Comparison of ENCODE assay signal across 14 cellular contexts in genomic region chr6:26207248-26207801, GRCh38.
DNase-seq lines count a peak whose midpoint lies in the region; ATAC-seq and TF ChIP-seq lines count a peak whose summit lies in the region.
"Had no signal": no experiment of that assay in that cellular context is flagged by ENCODE, and none has a peak within 500 bp of the region (broad histone marks: within the 10 kb centered on the region; RNA-seq: fewer than 3 reads in every experiment).

No MANE protein-coding gene starts in this region.

- H3K23me2 ChIP-seq in H9 (ENCODE audit: insufficient read length, low read depth, low read length, poor library complexity, severe bottlenecking), result peaks cover 3% of the 10 kb centered on the region

- H3K9me3 ChIP-seq in BLaER1 treated with 17β-estradiol and CSF1 and Interleukin-3, amounts not matched to agents 10 nM and 100 nM (replicated peaks in 1 of 11), result peaks cover 0 to 9% (median 0%) of the 10 kb centered on the region in 11 experiments; a peak in 5 of 22 replicates
- H3K9me3 ChIP-seq in H9 (ENCODE audit: control insufficient read depth, low read depth, low read length) (no peaks in the 10 kb centered on the region), PC-9 (ENCODE audit: insufficient read depth, low read depth) (no peaks in the 10 kb centered on the region), suprapubic skin (no peaks in the 10 kb centered on the region), aorta (ENCODE audit: control insufficient read depth, low read length) (no peaks in the 10 kb centered on the region)
- H3K9me3 ChIP-seq: SJSA1 had no signal

- H3K14ac ChIP-seq in H9 (ENCODE audit: insufficient read depth, low read length), result no peak overlapping the region

- H3T11ph ChIP-seq in H9 (ENCODE audit: low read length), result no peak overlapping the region

- peaks cover 0 to 3% (median 0%) of the 10 kb centered on the region in 3 experiments; a peak in 3 of 7 replicates for H3K36me3 Mint-ChIP-seq in H9 (ENCODE audit: insufficient read depth in 1 of 3, low read depth in 3 of 3)

- no CpG with 5 or more reads among the region's 5 CpGs for WGBS in H9 (ENCODE audit: extremely low coverage, insufficient read length, low lambda C conversion rate)
- WGBS in suprapubic skin, result 81% methylated on average over 5 of the region's 5 CpGs
- 83 to 84% methylated on average over 5 of the region's 5 CpGs for WGBS in aorta, 2 donors

- H2AK5ac ChIP-seq in H9 (ENCODE audit: insufficient read length, low read length), result no peak overlapping the region

- no TSS peak for BruUV-seq in PC-9 (replicated peaks; lab: Mats Ljungman, UMichigan)

- no peaks in the 10 kb centered on the region for H3K79me1 ChIP-seq in H9 (ENCODE audit: insufficient read depth, low read depth, low read length, poor library complexity, severe bottlenecking)

- no peak overlapping the region for H2BK120ac ChIP-seq in H9 (ENCODE audit: low read depth, low read length, poor library complexity, severe bottlenecking)

- peak overlapping the region; percentile 18 for H3K18ac ChIP-seq in H9 (ENCODE audit: insufficient read length, low read depth, low read length)

- H4K91ac ChIP-seq in H9 (ENCODE audit: insufficient read length, low read depth, low read length), result no peak overlapping the region

- TF ChIP-seq CTCF in H9 (conservative IDR thresholded peaks at IDR 0.05) (no peak), PC-9 (conservative IDR thresholded peaks at IDR 0.05) (no peak), suprapubic skin (IDR thresholded peaks at IDR 0.05) (no peak)

- peak overlapping the region in 10 of 11 experiments; percentile 96 to 99 (median 98); a peak in 20 of 22 replicates for H3K27ac ChIP-seq in BLaER1 treated with 17β-estradiol and CSF1 and Interleukin-3, amounts not matched to agents 10 nM and 100 nM
- H3K27ac ChIP-seq in H9 (ENCODE audit: insufficient read length, low read depth, low read length), result peak overlapping the region; percentile 58
- no peak overlapping the region for H3K27ac ChIP-seq in PC-9
- H3K27ac ChIP-seq in suprapubic skin, result no peak overlapping the region
- no peak overlapping the region for H3K27ac ChIP-seq in aorta (ENCODE audit: low read depth in 1 of 2, low read length in 2 of 2)

- H2BK12ac ChIP-seq in H9 (ENCODE audit: insufficient read length, low read depth, low read length), result no peak overlapping the region

- no peak overlapping the region for H2BK15ac ChIP-seq in H9 (ENCODE audit: low read depth, low read length)

- H3K27ac Mint-ChIP-seq in H9, result no peak overlapping the region; a peak in 2 of 7 replicates

- H4K20me1 ChIP-seq in BLaER1 treated with 17β-estradiol and CSF1 and Interleukin-3, amounts not matched to agents 10 nM and 100 nM, result no peaks in the 10 kb centered on the region
- H4K20me1 ChIP-seq in H9 (ENCODE audit: control insufficient read depth, insufficient read depth, insufficient read length), result no peaks in the 10 kb centered on the region
- H4K20me1 ChIP-seq in PC-9 (ENCODE audit: insufficient read depth), result no peaks in the 10 kb centered on the region

- DNase-seq in H9 (no peak), PC-9 (no peak), left kidney (ENCODE audit: low read depth, low spot score) (peak; percentile 56), suprapubic skin (ENCODE audit: low spot score in 2 of 2) (no peak), aorta (no peak)
- DNase-seq in activated CD8-positive, alpha-beta memory T cell treated with anti-CD3 and anti-CD28 coated beads, Interleukin-2, amount 50 U/mL, for 48 hours, result no peak
- DNase-seq: foreskin melanocyte; KBM-7; stimulated activated CD4-positive, alpha-beta T cell treated with anti-CD3 and anti-CD28 coated beads, Interleukin-4, amount 100 ng/mL, for 4 hours; stimulated activated CD8-positive, alpha-beta memory T cell treated with anti-CD3 and anti-CD28 coated beads, Interleukin-4, amount 100 ng/mL, for 48 hours; substantia nigra; T-helper 9 cell had no signal

- POLR2A ChIA-PET in PC-9 (lab: Charles Lee; ENCODE audit: unreplicated experiment), result interaction anchor here (0.5 to 0.7 kb wide), 6 partner anchors 8 to 942 kb away, joined by 3 to 21 read pairs (median 8); a partner anchor contains a TSS

- H3K27me3 Mint-ChIP-seq in H9 (ENCODE audit: low read depth), result peaks cover 5% of the 10 kb centered on the region

- peaks cover 32% of the 10 kb centered on the region for H3F3A ChIP-seq in PC-9 (ENCODE audit: insufficient read depth, low read depth)

- H3K36me3 ChIP-seq in BLaER1 treated with 17β-estradiol and CSF1 and Interleukin-3, amounts not matched to agents 10 nM and 100 nM, result no peaks in the 10 kb centered on the region
- H3K36me3 ChIP-seq in PC-9 (ENCODE audit: low read depth) (no peaks in the 10 kb centered on the region), suprapubic skin (no peaks in the 10 kb centered on the region), aorta (ENCODE audit: control insufficient read depth in 1 of 2, insufficient read depth in 2 of 2, low read length in 1 of 2) (no peaks in the 10 kb centered on the region)

- H3K27me3 ChIP-seq in BLaER1 treated with 17β-estradiol and CSF1 and Interleukin-3, amounts not matched to agents 10 nM and 100 nM, result no peaks in the 10 kb centered on the region
- H3K27me3 ChIP-seq in H9 (ENCODE audit: insufficient read depth, low read length), result no peaks in the 10 kb centered on the region
- H3K27me3 ChIP-seq in PC-9 (ENCODE audit: insufficient read depth, low read depth), result no peaks in the 10 kb centered on the region
- peaks cover 34% of the 10 kb centered on the region for H3K27me3 ChIP-seq in suprapubic skin
- peaks cover 0 to 2% of the 10 kb centered on the region in 2 donors for H3K27me3 ChIP-seq in aorta (ENCODE audit: control insufficient read depth in 1 of 2, insufficient read depth in 2 of 2, low read length in 1 of 2)
- H3K27me3 ChIP-seq: SJSA1 had no signal

- H2BK20ac ChIP-seq in H9 (ENCODE audit: low read depth, low read length, poor library complexity, severe bottlenecking), result no peak overlapping the region

- H3K9me2 ChIP-seq in PC-9 (ENCODE audit: insufficient read depth), result no peaks in the 10 kb centered on the region

- H3K4me1 ChIP-seq in BLaER1 treated with 17β-estradiol and CSF1 and Interleukin-3, amounts not matched to agents 10 nM and 100 nM, result peaks cover 33 to 46% (median 42%) of the 10 kb centered on the region in 10 experiments
- H3K4me1 ChIP-seq in H9 (ENCODE audit: insufficient read depth, low read length) (peaks cover 2% of the 10 kb centered on the region; the same call in 1 of the 2 replicates), PC-9 (replicated peaks; ENCODE audit: insufficient read depth) (peaks cover 25% of the 10 kb centered on the region), suprapubic skin (peaks cover 24% of the 10 kb centered on the region), aorta (ENCODE audit: control insufficient read depth in 1 of 2, insufficient read depth in 2 of 2, low read length in 2 of 2) (no peaks in the 10 kb centered on the region)

- H2BK5ac ChIP-seq in H9 (ENCODE audit: insufficient read length, low read length), result peak overlapping the region; percentile 33

- no peak for TF ChIP-seq POLR2A in suprapubic skin (IDR thresholded peaks at IDR 0.05)

- H3K9me3 Mint-ChIP-seq in H9, result no peaks in the 10 kb centered on the region; a peak in 2 of 5 replicates

- no peak overlapping the region for H3K4me3 Mint-ChIP-seq in H9

- no peak overlapping the region for H4K8ac ChIP-seq in H9 (replicated peaks; ENCODE audit: insufficient read length, low read depth, low read length)

- H3K79me2 ChIP-seq in H9 (ENCODE audit: insufficient read depth, low read length) (no peaks in the 10 kb centered on the region), PC-9 (ENCODE audit: low read depth) (no peaks in the 10 kb centered on the region)

- H3K9ac ChIP-seq in BLaER1 treated with 17β-estradiol and CSF1 and Interleukin-3, amounts not matched to agents 10 nM and 100 nM, result peak overlapping the region; percentile 91 to 99 (median 97); a peak in 21 of 22 replicates
- H3K9ac ChIP-seq in H9 (ENCODE audit: extremely low read depth, insufficient read length, low read length), result no peak overlapping the region

- H4K5ac ChIP-seq in H9 (ENCODE audit: insufficient read length, low read depth, low read length), result no peak overlapping the region

- no peak overlapping the region for H3K4ac ChIP-seq in H9 (ENCODE audit: low read depth, low read length)

- intact Hi-C loops in PC-9 (cut with micrococcal nuclease; ENCODE audit: unreplicated experiment) (loop anchor here (10.0 kb wide), 1 partner anchor 1687 kb away; a partner anchor contains a TSS), aorta (cut with DNase I) (loop anchor here (5.0 to 10.0 kb wide), 2 partner anchors 35 to 153 kb away; a partner anchor contains a TSS)

- H3K4me2 ChIP-seq in BLaER1 treated with 17β-estradiol and CSF1 and Interleukin-3, amounts not matched to agents 10 nM and 100 nM, result peak overlapping the region; percentile 84 to 98 (median 93)
- H3K4me2 ChIP-seq in H9 (ENCODE audit: insufficient read depth, insufficient read length, low read length), result peak overlapping the region; percentile 75
- H3K4me2 ChIP-seq in PC-9, result peak overlapping the region; percentile 92

- TF ChIP-seq EP300 in suprapubic skin (IDR thresholded peaks at IDR 0.05), result no peak

- H3K23ac ChIP-seq in H9 (ENCODE audit: insufficient read length, low read depth, low read length), result no peak overlapping the region

- H2AFZ ChIP-seq in H9 (ENCODE audit: low read length) (no peak overlapping the region), PC-9 (no peak overlapping the region)

- H3K4me1 Mint-ChIP-seq in H9, result peaks cover 14 to 18% of the 10 kb centered on the region in 2 experiments

- H3K4me3 ChIP-seq in BLaER1 treated with 17β-estradiol and CSF1 and Interleukin-3, amounts not matched to agents 10 nM and 100 nM, result peak overlapping the region; percentile 63 to 89 (median 81); a peak in 18 of 20 replicates
- H3K4me3 ChIP-seq in PC-9 (no peak overlapping the region), suprapubic skin (no peak overlapping the region), aorta (ENCODE audit: low read length in 2 of 2) (no peak overlapping the region)
- H3K4me3 ChIP-seq: SJSA1 had no signal

- H3K56ac ChIP-seq in H9 (ENCODE audit: insufficient read length, low read depth, low read length), result no peak overlapping the region

- CTCF ChIA-PET in PC-9 (lab: Charles Lee), result interaction anchor here (0.7 kb wide), 1 partner anchor 18 kb away, joined by 5 read pairs; a partner anchor contains a TSS

- no peak for ATAC-seq in aorta (ENCODE audit: low FRiP score)

Comparison
In these comparisons a context has a peak if more than half of its experiments do, and no peak if none do; other contexts are left out.
1. H3K27ac ChIP-seq: peak in BLaER1 treated with 17β-estradiol and CSF1 and Interleukin-3, amounts not matched to agents 10 nM and 100 nM (10 of 11) and H9 (single experiment); none in PC-9 (single experiment), suprapubic skin (single experiment) and aorta (0 of 2).
2. H3K4me3 ChIP-seq: peak in BLaER1 treated with 17β-estradiol and CSF1 and Interleukin-3, amounts not matched to agents 10 nM and 100 nM (10 of 10); none in PC-9 (single experiment), suprapubic skin (single experiment) and aorta (0 of 2).
3. Peak in every context shown above with its lines, with median percentiles within 50 percentile points of each other: H3K4me2 ChIP-seq.